In the genomic region with DNA sequence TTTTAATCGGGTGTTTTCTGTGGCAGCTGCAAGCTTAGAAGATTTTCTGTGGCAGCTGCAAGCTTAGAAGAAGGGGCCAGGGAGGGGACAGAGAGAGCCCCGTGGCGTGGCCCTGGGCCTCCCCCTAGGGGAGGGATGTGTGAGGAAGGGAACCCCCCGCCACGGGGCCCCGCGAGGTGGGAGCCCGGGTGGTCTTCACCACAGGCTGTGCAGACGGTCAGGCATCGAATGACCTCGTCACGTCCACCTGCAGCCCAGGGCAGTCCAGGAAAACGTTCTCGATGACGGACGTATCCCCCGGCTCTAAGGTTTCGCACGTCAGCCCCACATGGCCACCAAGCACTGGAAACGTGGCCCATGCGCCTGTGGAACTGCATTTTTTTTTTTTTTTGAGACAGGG, we compare ENCODE assay signal across 1 cellular context.
TF ChIP-seq lines count a peak whose summit lies in the region.

No MANE protein-coding gene starts in this region.

TF ChIP-seq in IMR-90, 13 proteins besides CTCF, POLR2A, EP300 and RAD21:
- TF ChIP-seq RCOR1 (IDR thresholded peaks at IDR 0.05; ENCODE audit: insufficient replicate concordance, low read length) (no peak), MXI1 (IDR thresholded peaks at IDR 0.05; ENCODE audit: borderline replicate concordance, low read depth, low read length) (no peak), RFX5 (IDR thresholded peaks at IDR 0.05; ENCODE audit: low read depth, low read length) (no peak), BHLHE40 (IDR thresholded peaks at IDR 0.05; ENCODE audit: low read depth, low read length) (no peak), SMC3 (IDR thresholded peaks at IDR 0.05; ENCODE audit: low read depth, low read length) (no peak), USF2 (IDR thresholded peaks at IDR 0.05; ENCODE audit: low read depth, low read length) (no peak), MAZ (IDR thresholded peaks at IDR 0.05; ENCODE audit: borderline replicate concordance, low read depth, low read length) (no peak), CEBPB (IDR thresholded peaks at IDR 0.05; ENCODE audit: low read depth, low read length) (no peak)
TF ChIP-seq in IMR-90: peak in this region for 0.
